Comparison of ENCODE assay signal across 11 cellular contexts in the genomic region with DNA sequence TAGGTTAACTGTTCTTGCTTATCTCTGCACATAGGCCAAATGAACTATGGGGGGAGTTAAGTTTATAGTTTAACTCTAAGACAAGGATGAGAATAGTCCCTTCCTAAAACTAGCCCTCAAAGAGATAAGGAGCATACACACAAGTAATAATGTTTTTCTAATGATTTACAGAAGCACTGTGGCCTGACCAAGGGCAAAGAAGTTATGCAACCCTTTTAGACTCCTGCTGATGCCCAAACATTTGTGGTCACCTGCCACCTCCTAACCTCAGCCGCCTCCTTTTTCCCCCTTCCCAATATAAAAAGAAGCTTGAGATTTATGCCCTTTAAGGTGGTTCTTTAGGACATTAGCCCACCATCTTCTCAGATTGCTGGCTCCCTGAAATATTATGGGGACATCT.
"Had no signal": no experiment of that assay in that cellular context is flagged by ENCODE, and none has a peak within 500 bp of the region (broad histone marks: within the 10 kb centered on the region; RNA-seq: fewer than 3 reads in every experiment).

No MANE protein-coding gene starts in this region.

- ATAC-seq: GM23338, HCT116 had no signal

- H3K36me3 ChIP-seq: HAP-1 had no signal

- H3K4me3 Mint-ChIP-seq: GM23338, H9, HFFc6 had no signal

- H3K4me1 Mint-ChIP-seq: GM23338, H9 had no signal

- FAIRE-seq: H1, H54 had no signal

- H3K4me3 ChIP-seq: GM23248, GM23338, HAP-1 had no signal

- DNase-seq: GM23248, GOT3, H7, H9, HCEC 1CT, HFFc6 had no signal

- H3K27ac Mint-ChIP-seq: GM23338, H9, HFFc6 had no signal

- H3K9me3 Mint-ChIP-seq: GM23338, H9, HFFc6 had no signal
